Comparison of ENCODE assay signal across 23 cellular contexts in the genomic region with DNA sequence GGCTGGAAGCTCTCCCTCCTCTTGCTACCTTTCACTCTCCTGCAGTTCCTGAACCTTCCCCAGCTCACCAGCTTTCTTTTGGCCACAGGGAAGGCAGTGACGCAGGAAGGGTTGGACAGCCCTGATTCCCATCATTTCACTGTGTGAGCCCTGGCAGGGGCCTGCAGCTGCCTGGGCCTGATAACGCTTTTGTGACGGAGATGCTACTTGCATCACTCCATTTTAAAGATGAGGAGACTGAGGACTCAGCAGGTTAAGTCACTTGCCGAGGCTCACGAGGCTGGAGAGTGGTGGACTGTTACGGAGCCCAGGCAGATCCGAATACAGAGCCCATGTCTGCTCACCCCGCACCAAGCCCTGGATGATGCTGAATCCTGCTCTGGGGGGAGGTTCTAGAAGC.
DNase-seq lines count a peak whose midpoint lies in the region; ATAC-seq, FAIRE-seq and TF ChIP-seq lines count a peak whose summit lies in the region.
"Had no signal": no experiment of that assay in that cellular context is flagged by ENCODE, and none has a peak within 500 bp of the region (broad histone marks: within the 10 kb centered on the region; RNA-seq: fewer than 3 reads in every experiment).

No MANE protein-coding gene starts in this region.

- POLR2A ChIA-PET in HepG2 (lab: Yijun Ruan, JAX) = no interaction called here
- POLR2A ChIA-PET in K562 (lab: Yijun Ruan, JAX) = interaction anchor here (0.6 to 0.7 kb wide), 2 partner anchors 90 to 284 kb away, joined by 3 read pairs; no protein-coding TSS in a partner anchor

- H3K4me1 ChIP-seq in HepG2 (ENCODE audit: insufficient read depth, low read length) (peaks cover 6% of the 10 kb centered on the region; the same call in 1 of the 2 replicates), right lobe of liver (no peaks in the 10 kb centered on the region), K562 (replicated peaks in 1 of 2; ENCODE audit: control insufficient read depth in 2 of 2, insufficient read depth in 2 of 2, low read length in 2 of 2) (peaks cover 5 to 36% of the 10 kb centered on the region in 2 experiments; a peak in 4 of 5 replicates), neural progenitor cell (peaks cover 38% of the 10 kb centered on the region)
- H3K4me1 ChIP-seq: BLaER1, Caco-2 had no signal

- H3K4me2 ChIP-seq in HepG2 (ENCODE audit: low read depth, low read length) = no peak overlapping the region
- H3K4me2 ChIP-seq in K562 (ENCODE audit: insufficient read depth, low read length) = no peak overlapping the region
- no peak overlapping the region for H3K4me2 ChIP-seq in neural progenitor cell
- H3K4me2 ChIP-seq: BLaER1 had no signal

- H3K36me3 ChIP-seq in HepG2 (replicated peaks in 1 of 2; ENCODE audit: control insufficient read depth in 1 of 2, insufficient read depth in 2 of 2, low read length in 2 of 2) = peaks cover 2 to 13% of the 10 kb centered on the region in 2 experiments; a peak in 2 of 5 replicates
- H3K36me3 ChIP-seq in right lobe of liver = no peaks in the 10 kb centered on the region
- H3K36me3 ChIP-seq in K562 (ENCODE audit: control insufficient read depth, insufficient read depth, low read length) = peaks cover 16% of the 10 kb centered on the region; the same call in 2 of the 3 replicates
- H3K36me3 ChIP-seq in neural progenitor cell = no peaks in the 10 kb centered on the region

- ATAC-seq in HepG2 (no peak), right lobe of liver (no peak), K562 (peak; percentile 54)
- ATAC-seq: CD8-positive, alpha-beta T cell had no signal

- H2AFZ ChIP-seq in HepG2 (ENCODE audit: low read length) (no peak overlapping the region), K562 (ENCODE audit: low read depth, low read length) (no peak overlapping the region), neural progenitor cell (replicated peaks) (no peak overlapping the region)

- H3K27ac Mint-ChIP-seq in neural progenitor cell = peak overlapping the region; percentile 53
- no peak overlapping the region for H3K27ac Mint-ChIP-seq in activated naive CD4-positive, alpha-beta T cell treated with anti-CD3 and anti-CD28 coated beads, Interleukin-2, amount 10 ng/mL, durations not matched to agents 7 days and 5 days
- H3K27ac Mint-ChIP-seq: B cell; CD4-positive, CD25-positive, alpha-beta regulatory T cell; CD8-positive, alpha-beta T cell had no signal

- H3K27me3 Mint-ChIP-seq in neural progenitor cell (ENCODE audit: insufficient read depth, low read depth) = peaks cover 15% of the 10 kb centered on the region
- no peaks in the 10 kb centered on the region for H3K27me3 Mint-ChIP-seq in activated naive CD4-positive, alpha-beta T cell treated with anti-CD3 and anti-CD28 coated beads, Interleukin-2, amount 10 ng/mL, durations not matched to agents 7 days and 5 days
- H3K27me3 Mint-ChIP-seq: B cell; CD4-positive, CD25-positive, alpha-beta regulatory T cell had no signal

- FAIRE-seq in HepG2 (lab: Jason Lieb, UNC) = no peak
- peak; percentile 86 for FAIRE-seq in K562 (lab: Jason Lieb, UNC)
- no peak for FAIRE-seq in GM12891 (lab: Jason Lieb, UNC)
- FAIRE-seq: A204.1, G401.6, GM19239, H54 had no signal

- CTCF ChIA-PET in HepG2 (lab: Yijun Ruan, JAX; ENCODE audit: low intra/inter-chr PET ratio, low total read pairs) (no interaction called here), K562 (lab: Yijun Ruan, JAX; ENCODE audit: low intra/inter-chr PET ratio) (no interaction called here)
- CTCF ChIA-PET in activated naive CD4-positive, alpha-beta T cell treated with anti-CD3 and anti-CD28 coated beads, Interleukin-2, amount 10 ng/mL, durations not matched to agents 7 days and 5 days (lab: Charles Lee) = no interaction called here

- H3K4me3 ChIP-seq in HepG2 (replicated peaks in 1 of 3; ENCODE audit: insufficient read depth in 1 of 3, low read depth in 2 of 3, low read length in 3 of 3) (no peak overlapping the region), right lobe of liver (no peak overlapping the region), K562 (no peak overlapping the region), neural progenitor cell (no peak overlapping the region)
- H3K4me3 ChIP-seq: BLaER1 had no signal

- no peaks in the 10 kb centered on the region for H4K20me1 ChIP-seq in HepG2 (ENCODE audit: insufficient read depth, low read length)
- peaks cover 7% of the 10 kb centered on the region; the same call in 1 of the 2 replicates for H4K20me1 ChIP-seq in K562 (replicated peaks; ENCODE audit: control insufficient read depth, insufficient read depth, low read length)
- no peaks in the 10 kb centered on the region for H4K20me1 ChIP-seq in neural progenitor cell (ENCODE audit: low read depth)
- H4K20me1 ChIP-seq: BLaER1 had no signal

- H3K79me2 ChIP-seq in HepG2 (ENCODE audit: insufficient read depth, low read length) = no peaks in the 10 kb centered on the region
- H3K79me2 ChIP-seq in K562 (ENCODE audit: control insufficient read depth, insufficient read depth, low read length) = no peaks in the 10 kb centered on the region
- H3K79me2 ChIP-seq in neural progenitor cell (ENCODE audit: low read depth) = no peaks in the 10 kb centered on the region

- 95% methylated on average over 5 of the region's 8 CpGs for WGBS in HepG2 (ENCODE audit: low lambda C conversion rate)
- 73% methylated on average over 3 of the region's 8 CpGs for WGBS in right lobe of liver (ENCODE audit: insufficient coverage, low coverage, low lambda C conversion rate, missing lambda C conversion rate)
- WGBS in K562 (ENCODE audit: insufficient coverage, low coverage, missing lambda C conversion rate) = 57% methylated on average over 7 of the region's 8 CpGs

- no peak for TF ChIP-seq EP300 in HepG2 (IDR thresholded peaks at IDR 0.05; ENCODE audit: low read depth in 2 of 2, low read length in 2 of 2)
- TF ChIP-seq EP300 in HepG2 (CRISPR knock-in tag; IDR thresholded peaks at IDR 0.05; ENCODE audit: borderline replicate concordance) = no peak
- peak; percentile 15; the same call in 1 of the 2 replicates for TF ChIP-seq EP300 in K562 (IDR thresholded peaks at IDR 0.05; ENCODE audit: low read length)

- BruUV-seq in HepG2 (replicated peaks; lab: Mats Ljungman, UMichigan) (no TSS peak), K562 (replicated peaks; lab: Mats Ljungman, UMichigan) (no TSS peak)

- intact Hi-C loops in HepG2 (cut with micrococcal nuclease; ENCODE audit: unreplicated experiment) (no loop called here), right lobe of liver (cut with DNase I) (no loop called here), K562 (cut with micrococcal nuclease) (no loop called here)

- peaks cover 1% of the 10 kb centered on the region for H3K36me3 Mint-ChIP-seq in neural progenitor cell
- H3K36me3 Mint-ChIP-seq in activated naive CD4-positive, alpha-beta T cell treated with anti-CD3 and anti-CD28 coated beads, Interleukin-2, amount 10 ng/mL, durations not matched to agents 7 days and 5 days = no peaks in the 10 kb centered on the region

- H3K9ac ChIP-seq in HepG2 (ENCODE audit: insufficient read depth, low read depth, low read length) (no peak overlapping the region), K562 (ENCODE audit: insufficient read depth in 1 of 2, low read depth in 2 of 2, low read length in 2 of 2) (peak overlapping the region in 1 of 2 experiments; percentile 54; a peak in 1 of 4 replicates), neural progenitor cell (no peak overlapping the region)
- H3K9ac ChIP-seq: BLaER1 had no signal

- TF ChIP-seq POLR2A in HepG2 (IDR thresholded peaks at IDR 0.05; ENCODE audit: insufficient read depth in 1 of 2, low read depth in 2 of 2, low read length in 2 of 2) (no peak), right lobe of liver (IDR thresholded peaks at IDR 0.05) (no peak), K562 (conservative IDR thresholded peaks at IDR 0.05) (no peak), GM12891 (IDR thresholded peaks at IDR 0.05; ENCODE audit: low read depth, low read length) (no peak)

- H3K4me3 Mint-ChIP-seq in neural progenitor cell = no peak overlapping the region
- H3K4me3 Mint-ChIP-seq in activated naive CD4-positive, alpha-beta T cell treated with anti-CD3 and anti-CD28 coated beads, Interleukin-2, amount 10 ng/mL, durations not matched to agents 7 days and 5 days = no peak overlapping the region
- H3K4me3 Mint-ChIP-seq: B cell; CD4-positive, CD25-positive, alpha-beta regulatory T cell; CD8-positive, alpha-beta T cell had no signal

- no peak for TF ChIP-seq RAD21 in HepG2 (CRISPR knock-in tag; IDR thresholded peaks at IDR 0.05)
- TF ChIP-seq RAD21 in K562 (CRISPR knock-in tag; conservative IDR thresholded peaks at IDR 0.05 in 1 of 2, IDR thresholded peaks at IDR 0.05 in 1 of 2) = no peak

- peaks cover 5% of the 10 kb centered on the region for H3K9me1 ChIP-seq in K562 (ENCODE audit: control insufficient read depth, insufficient read depth, low read length)

- in situ Hi-C loops in HepG2 (cut with HindIII; ENCODE audit: extremely low pct_ligation_motif_present, low pct_unique_long_range_greater_than_20kb) = loop anchor here (10.0 kb wide), 1 partner anchor 356 kb away; no protein-coding TSS in a partner anchor
- in situ Hi-C loops in K562 (cut with MboI) = no loop called here

- peaks cover 23% of the 10 kb centered on the region for H3F3A ChIP-seq in neural progenitor cell (ENCODE audit: low read depth)

- H3K4me1 Mint-ChIP-seq in neural progenitor cell = peaks cover 57% of the 10 kb centered on the region
- H3K4me1 Mint-ChIP-seq in activated naive CD4-positive, alpha-beta T cell treated with anti-CD3 and anti-CD28 coated beads, Interleukin-2, amount 10 ng/mL, durations not matched to agents 7 days and 5 days = no peaks in the 10 kb centered on the region
- H3K4me1 Mint-ChIP-seq: B cell; CD4-positive, CD25-positive, alpha-beta regulatory T cell had no signal

- H3K27ac ChIP-seq in HepG2 (ENCODE audit: extremely low read length, insufficient read depth, low read length) = no peak overlapping the region
- no peak overlapping the region for H3K27ac ChIP-seq in right lobe of liver
- no peak overlapping the region for H3K27ac ChIP-seq in K562 (ENCODE audit: extremely low read depth, low read depth, low read length)
- no peak overlapping the region for H3K27ac ChIP-seq in neural progenitor cell
- H3K27ac ChIP-seq: 22Rv1, BLaER1, C4-2B had no signal

- no peaks in the 10 kb centered on the region for H3K9me3 ChIP-seq in HepG2 (ENCODE audit: low read length)
- no peaks in the 10 kb centered on the region for H3K9me3 ChIP-seq in right lobe of liver
- H3K9me3 ChIP-seq in K562 (replicated peaks; ENCODE audit: control insufficient read depth, insufficient read depth, low read depth, low read length) = no peaks in the 10 kb centered on the region
- H3K9me3 ChIP-seq in neural progenitor cell (ENCODE audit: low read depth) = no peaks in the 10 kb centered on the region
- H3K9me3 ChIP-seq: BLaER1, Caco-2 had no signal

- H3K27me3 ChIP-seq in HepG2 (ENCODE audit: control insufficient read depth in 1 of 2, insufficient read depth in 2 of 2, low read length in 2 of 2) (no peaks in the 10 kb centered on the region), right lobe of liver (no peaks in the 10 kb centered on the region), K562 (ENCODE audit: control insufficient read depth in 2 of 2, insufficient read depth in 2 of 2, low read length in 2 of 2) (no peaks in the 10 kb centered on the region), neural progenitor cell (no peaks in the 10 kb centered on the region)
- H3K27me3 ChIP-seq: BLaER1 had no signal

- no peaks in the 10 kb centered on the region for H3K9me3 Mint-ChIP-seq in neural progenitor cell
- H3K9me3 Mint-ChIP-seq in activated naive CD4-positive, alpha-beta T cell treated with anti-CD3 and anti-CD28 coated beads, Interleukin-2, amount 10 ng/mL, durations not matched to agents 7 days and 5 days = no peaks in the 10 kb centered on the region
- H3K9me3 Mint-ChIP-seq: CD8-positive, alpha-beta T cell had no signal

- TF ChIP-seq CTCF in HepG2 (CRISPR knock-in tag; IDR thresholded peaks at IDR 0.05) (no peak), right lobe of liver (IDR thresholded peaks at IDR 0.05) (no peak), K562 (IDR thresholded peaks at IDR 0.05 in 2 of 3, conservative IDR thresholded peaks at IDR 0.05 in 1 of 3; ENCODE audit: insufficient read depth in 2 of 3, low read depth in 1 of 3, low read length in 3 of 3) (no peak), neural progenitor cell (IDR thresholded peaks at IDR 0.05) (no peak)

- no peak for DNase-seq in HepG2 (ENCODE audit: low spot score)
- no peak for DNase-seq in right lobe of liver
- peak; percentile 33 to 64 (median 47) for DNase-seq in K562 (ENCODE audit: extremely low read depth in 1 of 4, low spot score in 3 of 4)
- no peak for DNase-seq in neural progenitor cell (ENCODE audit: low spot score)
- DNase-seq in activated naive CD4-positive, alpha-beta T cell treated with anti-CD3 and anti-CD28 coated beads, Interleukin-2, amount 10 ng/mL, durations not matched to agents 7 days and 5 days = no peak
- no peak for DNase-seq in HK-2 (ENCODE audit: unreplicated experiment)
- no peak for DNase-seq in GM12891 (ENCODE audit: insufficient read length, low spot score)
- DNase-seq in stimulated activated naive CD4-positive, alpha-beta T cell treated with Interleukin-2 at 50 U/mL for 16 hours (lab: John Stamatoyannopoulos, UW) = no peak
- DNase-seq: Caco-2; CD4-positive, CD25-positive, alpha-beta regulatory T cell; CD8-positive, alpha-beta T cell; DMS153; DND-41; GOT3; HCEC 1CT had no signal

Comparison
In these comparisons a context has a peak if more than half of its experiments do, and no peak if none do; other contexts are left out.
1. DNase-seq: peak in K562 (4 of 4); none in HepG2 (single experiment), right lobe of liver (0 of 3), neural progenitor cell (single experiment), activated naive CD4-positive, alpha-beta T cell treated with anti-CD3 and anti-CD28 coated beads, Interleukin-2, amount 10 ng/mL, durations not matched to agents 7 days and 5 days (single experiment), HK-2 (single experiment), GM12891 (single experiment) and stimulated activated naive CD4-positive, alpha-beta T cell treated with Interleukin-2 at 50 U/mL for 16 hours (single experiment).
2. Of the 241 proteins assayed by ChIP-seq in both HepG2 and K562: peak only in HepG2: none; only in K562: ADNP, CREM, DPF2, EP300, HDAC2, KDM1A and 5 more; in both: none; in neither: 228; mixed calls (peak in some experiments, not most) for 2.